8 cellular contexts compared by ENCODE assay signal in genomic region chr14:36373982-36374673, GRCh38. TPM values are rescaled to one million over a fixed set of nuclear protein-coding genes. Genes with fewer than 3 reads are reported as not detected.
A peak's percentile ranks its signal among the peaks of the same experiment; 100 is the strongest.
DNase-seq lines count a peak whose midpoint lies in the region; ATAC-seq, FAIRE-seq and TF ChIP-seq lines count a peak whose summit lies in the region.

No MANE protein-coding gene starts in this region.

- no peak overlapping the region for H3K27ac Mint-ChIP-seq in neural crest cell (ENCODE audit: unreplicated experiment)

- DNase-seq in DMS53 treated with DMSO at 0.1 percent for 48 hours (lab: John Stamatoyannopoulos, UW; ENCODE audit: unreplicated experiment) (peak; percentile 77), HTR-8/SVneo (ENCODE audit: insufficient read length, low spot score) (peak; percentile 53), NT2/D1 (ENCODE audit: low read depth, low spot score) (peak; percentile 70), esophagus squamous epithelium (lab: John Stamatoyannopoulos, UW) (peak; percentile 5), neural crest cell (ENCODE audit: low read depth, low spot score) (peak; percentile 83), stomach (peak; percentile 91)
- DNase-seq in activated CD8-positive, alpha-beta memory T cell treated with anti-CD3 and anti-CD28 coated beads, Interleukin-2, amount 50 U/mL, for 48 hours, result peak; percentile 83

- H3K4me3 Mint-ChIP-seq in neural crest cell, result no peak overlapping the region

- H3K4me1 Mint-ChIP-seq in neural crest cell, result no peaks in the 10 kb centered on the region

- H3K36me3 ChIP-seq in NT2/D1 (ENCODE audit: insufficient read depth, insufficient read length, low read length), result no peaks in the 10 kb centered on the region
- no peaks in the 10 kb centered on the region for H3K36me3 ChIP-seq in esophagus squamous epithelium
- no peaks in the 10 kb centered on the region for H3K36me3 ChIP-seq in stomach

- intact Hi-C loops in esophagus squamous epithelium (cut with DNase I), result loop anchor here (10.0 kb wide), 1 partner anchor 169 kb away; no protein-coding TSS in a partner anchor
- intact Hi-C loops in stomach (cut with DNase I; ENCODE audit: low total_unique reads), result no loop called here

- H3K27ac ChIP-seq in esophagus squamous epithelium (no peak overlapping the region), stomach (no peak overlapping the region)

- H3K9me3 ChIP-seq in NT2/D1 (ENCODE audit: insufficient read depth, low read length) (no peaks in the 10 kb centered on the region), esophagus squamous epithelium (no peaks in the 10 kb centered on the region), stomach (no peaks in the 10 kb centered on the region)

- no peak overlapping the region for H3K9ac ChIP-seq in NT2/D1 (ENCODE audit: insufficient read length, low read depth)

- H3K4me3 ChIP-seq in NT2/D1 (ENCODE audit: insufficient read length, low read depth) (no peak overlapping the region), esophagus squamous epithelium (no peak overlapping the region), stomach (no peak overlapping the region)

- H3K4me1 ChIP-seq in NT2/D1 (ENCODE audit: insufficient read depth, insufficient read length) (no peaks in the 10 kb centered on the region), esophagus squamous epithelium (no peaks in the 10 kb centered on the region), stomach (no peaks in the 10 kb centered on the region)

- peak; percentile 70 to 87 (median 79) for TF ChIP-seq CTCF in esophagus squamous epithelium (IDR thresholded peaks at IDR 0.05)
- peak; percentile 90 for TF ChIP-seq CTCF in neural crest cell (conservative IDR thresholded peaks at IDR 0.05)
- TF ChIP-seq CTCF in stomach (IDR thresholded peaks at IDR 0.05), result peak in 5 of 7 experiments; percentile 63 to 91 (median 75)

- FAIRE-seq in HTR-8/SVneo (lab: Jason Lieb, UNC), result peak; percentile 20

- no peak for TF ChIP-seq EP300 in stomach (IDR thresholded peaks at IDR 0.05)

- H3K27me3 ChIP-seq in NT2/D1 (ENCODE audit: insufficient read depth, insufficient read length), result no peaks in the 10 kb centered on the region
- peaks cover 0 to 6% (median 0%) of the 10 kb centered on the region in 4 donors for H3K27me3 ChIP-seq in esophagus squamous epithelium
- no peaks in the 10 kb centered on the region for H3K27me3 ChIP-seq in stomach

- no peaks in the 10 kb centered on the region for H3K36me3 Mint-ChIP-seq in neural crest cell (ENCODE audit: low read depth)

- WGBS in esophagus squamous epithelium, 2 donors, result 15 to 20% methylated on average over 4 of the region's 4 CpGs
- 21 to 27% (median 23%) methylated on average over 4 of the region's 4 CpGs for WGBS in stomach, 5 donors

- H3K27me3 Mint-ChIP-seq in neural crest cell (ENCODE audit: low read depth), result peaks cover 61% of the 10 kb centered on the region

- H3K9me3 Mint-ChIP-seq in neural crest cell, result no peaks in the 10 kb centered on the region

- no peak for TF ChIP-seq POLR2A in esophagus squamous epithelium (IDR thresholded peaks at IDR 0.05)
- no peak for TF ChIP-seq POLR2A in stomach (IDR thresholded peaks at IDR 0.05)

- peak; percentile 96 for ATAC-seq in GM21526 (IDR thresholded peaks at IDR 0.05; ENCODE audit: low FRiP score, unreplicated experiment)

RNA-seq across cellular contexts. Expression of gene MBIP, which starts 53.7 kb away (rescaled TPM):
- total RNA-seq in esophagus squamous epithelium (10 to 100 TPM in 1 of 4 donors, 1 to 10 TPM in 3; 5.2 to 14.7 (median 9.3) TPM), neural crest cell (29.5 and 35.4 TPM in 2 replicates), stomach (10 to 100 TPM; 13.0 to 42.0 (median 29.5) TPM)
- 10 to 100 TPM; 50.5 to 57.4 (median 51.1) TPM for polyA plus RNA-seq in stomach

Comparison
In these comparisons a context has a peak if more than half of its experiments do, and no peak if none do; other contexts are left out.
1. DNase-seq: peak in every context shown above with its lines; median percentile 91 in stomach; 83 in activated CD8-positive, alpha-beta memory T cell treated with anti-CD3 and anti-CD28 coated beads, Interleukin-2, amount 50 U/mL, for 48 hours; 83 in neural crest cell; 77 in DMS53 treated with DMSO at 0.1 percent for 48 hours; 70 in NT2/D1; 53 in HTR-8/SVneo; 5 in esophagus squamous epithelium.